ENCODE assay signal across 8 cellular contexts in genomic region chr1:109739738-109740614, GRCh38. TPM values are rescaled to one million over a fixed set of nuclear protein-coding genes. Genes with fewer than 3 reads are reported as not detected.
A peak's percentile ranks its signal among the peaks of the same experiment; 100 is the strongest.
DNase-seq lines count a peak whose midpoint lies in the region; ATAC-seq, FAIRE-seq and TF ChIP-seq lines count a peak whose summit lies in the region.

No MANE protein-coding gene starts in this region.

- H3K9me3 Mint-ChIP-seq in activated CD4-positive, alpha-beta memory T cell treated with anti-CD3 and anti-CD28 coated beads for 36 hours, result no peaks in the 10 kb centered on the region

- FAIRE-seq in GM12891 (lab: Jason Lieb, UNC), result peak; percentile 69

- no peaks in the 10 kb centered on the region for H3K27me3 ChIP-seq in dorsolateral prefrontal cortex
- no peaks in the 10 kb centered on the region for H3K27me3 ChIP-seq in right lobe of liver

- DNase-seq in GM12891 (ENCODE audit: insufficient read length, low spot score), result peak; percentile 75
- DNase-seq in NCI-H2227 treated with DMSO at 0.1 percent for 48 hours (lab: John Stamatoyannopoulos, UW), result peak; percentile 70
- DNase-seq in activated CD4-positive, alpha-beta memory T cell treated with anti-CD3 and anti-CD28 coated beads for 36 hours, result peak; percentile 80
- DNase-seq in dorsolateral prefrontal cortex, result peak in 9 of 10 donors; percentile 71 to 91 (median 75)
- DNase-seq in right lobe of liver, result peak; percentile 78 to 82 (median 79)
- DNase-seq in stimulated activated CD4-positive, alpha-beta T cell treated with anti-CD3 and anti-CD28 coated beads, Interleukin-4, amount 100 ng/mL, for 24 hours, result peak; percentile 81

- peaks cover 16% of the 10 kb centered on the region for H3K27me3 Mint-ChIP-seq in activated CD4-positive, alpha-beta memory T cell treated with anti-CD3 and anti-CD28 coated beads for 36 hours

- WGBS in right lobe of liver (ENCODE audit: insufficient coverage, low coverage, low lambda C conversion rate, missing lambda C conversion rate), result under 1% methylated on average over 37 of the region's 86 CpGs

- no peaks in the 10 kb centered on the region for H3K36me3 Mint-ChIP-seq in activated CD4-positive, alpha-beta memory T cell treated with anti-CD3 and anti-CD28 coated beads for 36 hours

- TF ChIP-seq POLR2A in GM12891 (IDR thresholded peaks at IDR 0.05; ENCODE audit: low read depth, low read length), result no peak
- TF ChIP-seq POLR2A in right lobe of liver (IDR thresholded peaks at IDR 0.05), result peak; percentile 78

- intact Hi-C loops in activated CD4-positive, alpha-beta memory T cell treated with anti-CD3 and anti-CD28 coated beads for 36 hours (cut with micrococcal nuclease), result loop anchor here (1.0 kb wide), 1 partner anchor 245 kb away; no protein-coding TSS in a partner anchor
- intact Hi-C loops in dorsolateral prefrontal cortex (cut with DNase I), result no loop called here
- intact Hi-C loops in right lobe of liver (cut with DNase I), result no loop called here

- H3K36me3 ChIP-seq in right lobe of liver, result no peaks in the 10 kb centered on the region

- H3K4me3 Mint-ChIP-seq in activated CD4-positive, alpha-beta memory T cell treated with anti-CD3 and anti-CD28 coated beads for 36 hours, result peak overlapping the region; percentile 65

- H3K4me1 Mint-ChIP-seq in activated CD4-positive, alpha-beta memory T cell treated with anti-CD3 and anti-CD28 coated beads for 36 hours (ENCODE audit: low read depth), result peaks cover 6% of the 10 kb centered on the region

- H3K4me1 ChIP-seq in right lobe of liver, result peaks cover 0 to 11% (median 2%) of the 10 kb centered on the region in 4 donors

- H3K27ac Mint-ChIP-seq in activated CD4-positive, alpha-beta memory T cell treated with anti-CD3 and anti-CD28 coated beads for 36 hours, result no peak overlapping the region

- peak; percentile 80 for ATAC-seq in HG02981 (IDR thresholded peaks at IDR 0.05; ENCODE audit: unreplicated experiment)
- ATAC-seq in right lobe of liver, result peak; percentile 98 to 99 (median 98)
- ATAC-seq in GM21447 (IDR thresholded peaks at IDR 0.05; ENCODE audit: unreplicated experiment), result no peak

- TF ChIP-seq CTCF in dorsolateral prefrontal cortex (IDR thresholded peaks at IDR 0.05 in 54 of 56, conservative IDR thresholded peaks at IDR 0.05 in 2 of 56; ENCODE audit: low read depth in 1 of 56, partially characterized antibody in 56 of 56), result peak in 2 of 56 donors; percentile 12 to 15
- TF ChIP-seq CTCF in right lobe of liver (IDR thresholded peaks at IDR 0.05), result no peak

- H3K27ac ChIP-seq in dorsolateral prefrontal cortex, result peak overlapping the region in 41 of 59 donors; percentile 1 to 94 (median 75)
- H3K27ac ChIP-seq in right lobe of liver, result peak overlapping the region in 1 of 3 donors; percentile 36

- H3K9me3 ChIP-seq in right lobe of liver, result no peaks in the 10 kb centered on the region

- H3K4me3 ChIP-seq in dorsolateral prefrontal cortex (peak overlapping the region; percentile 47 to 95 (median 77)), right lobe of liver (peak overlapping the region; percentile 54 to 59 (median 59))

- CTCF ChIA-PET in activated CD4-positive, alpha-beta memory T cell treated with anti-CD3 and anti-CD28 coated beads for 36 hours (lab: Charles Lee), result interaction anchor here (0.9 to 1.0 kb wide), 3 partner anchors 100 to 250 kb away, joined by 3 to 4 read pairs (median 3); no protein-coding TSS in a partner anchor

- POLR2A ChIA-PET in activated CD4-positive, alpha-beta memory T cell treated with anti-CD3 and anti-CD28 coated beads for 36 hours (lab: Charles Lee), result interaction anchor here (0.8 kb wide), 1 partner anchor 61 kb away, joined by 3 read pairs; no protein-coding TSS in a partner anchor

TF ChIP-seq in GM12891, 5 proteins besides CTCF, POLR2A, EP300 and RAD21:
- TF ChIP-seq POLR2AphosphoS5 (IDR thresholded peaks at IDR 0.05; ENCODE audit: low read depth, low read length) (no peak), SPI1 (IDR thresholded peaks at IDR 0.05; ENCODE audit: low read depth, low read length) (no peak), POU2F2 (IDR thresholded peaks at IDR 0.05; ENCODE audit: low read depth, low read length) (no peak), PAX5 (IDR thresholded peaks at IDR 0.05; ENCODE audit: insufficient read depth, low read length, severe bottlenecking) (no peak), TAF1 (IDR thresholded peaks at IDR 0.05; ENCODE audit: low read depth, low read length) (no peak)

RNA-seq across cellular contexts. Expression of gene GSTM3, which starts 0.9 kb away (rescaled TPM):
- polyA plus RNA-seq in GM12891 (2012; ENCODE audit: low read depth, missing spikeins), result 10.0 TPM
- total RNA-seq in activated CD4-positive, alpha-beta memory T cell treated with anti-CD3 and anti-CD28 coated beads for 36 hours, result 1 to 10 TPM; 1.6 to 2.1 TPM
- total RNA-seq in dorsolateral prefrontal cortex, result 100 to 1,000 TPM in 35 of 120 experiments, 10 to 100 TPM in 85; 34.5 to 187 (median 81.8) TPM
- total RNA-seq in right lobe of liver, result 10 to 100 TPM in 3 of 6 experiments, 1 to 10 TPM in 3; 1.2 to 19.2 (median 10.6) TPM

RNA-seq across cellular contexts. Expression of gene EPS8L3, which starts 23.7 kb away (rescaled TPM):
- not detected for polyA plus RNA-seq in GM12891 (2012; ENCODE audit: low read depth, missing spikeins)
- not detected for total RNA-seq in activated CD4-positive, alpha-beta memory T cell treated with anti-CD3 and anti-CD28 coated beads for 36 hours
- total RNA-seq in dorsolateral prefrontal cortex (1 to 10 TPM in 1 of 120 experiments, under 1 TPM in 1, not detected in 118; 0.81 to 1.3 TPM), right lobe of liver (1 to 10 TPM in 3 of 6 experiments, not detected in 3; 3.2 to 4.7 (median 3.3) TPM)

RNA-seq across cellular contexts. Expression of gene GSTM5, which starts 27.9 kb away (rescaled TPM):
- polyA plus RNA-seq in GM12891 (2012; ENCODE audit: low read depth, missing spikeins), result 0.06 TPM
- not detected for total RNA-seq in activated CD4-positive, alpha-beta memory T cell treated with anti-CD3 and anti-CD28 coated beads for 36 hours
- 100 to 1,000 TPM in 1 of 120 experiments, 10 to 100 TPM in 97, 1 to 10 TPM in 22; 1.8 to 148 (median 23.0) TPM for total RNA-seq in dorsolateral prefrontal cortex
- under 1 TPM in 5 of 6 experiments, not detected in 1; 0.19 to 0.54 (median 0.31) TPM for total RNA-seq in right lobe of liver

RNA-seq across cellular contexts. Expression of gene GSTM1, which starts 52.4 kb away (rescaled TPM):
- not detected for polyA plus RNA-seq in GM12891 (2012; ENCODE audit: low read depth, missing spikeins)
- total RNA-seq in activated CD4-positive, alpha-beta memory T cell treated with anti-CD3 and anti-CD28 coated beads for 36 hours, result under 1 TPM in 1 of 2 experiments, not detected in 1; 0.22 TPM
- total RNA-seq in dorsolateral prefrontal cortex (100 to 1,000 TPM in 3 of 120 experiments, 10 to 100 TPM in 50, 1 to 10 TPM in 2, under 1 TPM in 6, not detected in 59; 0.52 to 114 (median 44.1) TPM), right lobe of liver (100 to 1,000 TPM in 1 of 6 experiments, 10 to 100 TPM in 2, not detected in 3; 32.1 to 248 (median 43.0) TPM)
